Comparison of ENCODE assay signal across 8 cellular contexts in the genomic region with DNA sequence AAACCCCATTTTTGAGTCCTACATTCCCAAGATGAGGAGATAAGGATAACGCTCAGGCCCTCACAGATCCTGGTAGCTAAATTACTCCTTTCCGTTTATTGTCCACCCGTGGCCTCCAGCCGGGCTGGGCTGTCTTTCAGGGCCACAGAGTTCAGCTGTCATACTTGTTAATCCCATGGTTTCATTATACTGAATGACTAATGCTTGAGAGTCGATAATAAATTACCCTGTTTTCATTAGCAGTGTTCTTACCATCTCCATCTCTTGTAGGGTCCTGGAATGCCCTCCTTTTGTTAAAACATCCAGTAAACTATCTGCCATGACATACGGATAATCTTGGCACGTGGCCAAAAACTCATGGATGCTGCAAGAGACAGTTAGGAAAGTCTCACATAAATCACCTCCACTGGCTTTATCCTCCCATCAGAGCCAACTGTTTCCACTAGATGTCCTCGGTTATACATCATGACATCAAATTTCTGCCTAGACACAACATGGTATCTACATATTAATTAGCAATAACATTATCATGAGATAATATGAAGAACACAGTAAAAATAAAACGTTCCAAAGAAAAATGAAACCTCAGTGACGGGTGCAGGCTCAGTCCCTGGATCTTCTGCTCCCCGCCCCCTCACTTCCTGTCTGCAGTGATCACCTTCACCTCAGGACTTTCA. TPM values are rescaled to one million over a fixed set of nuclear protein-coding genes. Genes with fewer than 3 reads are reported as not detected.
DNase-seq lines count a peak whose midpoint lies in the region; ATAC-seq, FAIRE-seq and TF ChIP-seq lines count a peak whose summit lies in the region.

No MANE protein-coding gene starts in this region.

- TF ChIP-seq CTCF in MCF 10A (IDR thresholded peaks at IDR 0.05; ENCODE audit: unreplicated experiment) (no peak), mammary epithelial cell (conservative IDR thresholded peaks at IDR 0.05 in 1 of 2, IDR thresholded peaks at IDR 0.05 in 1 of 2; ENCODE audit: extremely low read depth in 1 of 2, insufficient read depth in 1 of 2, low read depth in 1 of 2, low read length in 2 of 2) (peak in 1 of 2 donors; percentile 37), endothelial cell of umbilical vein (IDR thresholded peaks at IDR 0.05; ENCODE audit: extremely low read depth in 1 of 2, insufficient read depth in 1 of 2, low read depth in 1 of 2, low read length in 2 of 2) (no peak)

- H3K79me2 ChIP-seq in mammary epithelial cell (ENCODE audit: insufficient read depth, low read length) (no peaks in the 10 kb centered on the region), endothelial cell of umbilical vein (ENCODE audit: control insufficient read depth, insufficient read depth, low read length) (no peaks in the 10 kb centered on the region)

- H3K27ac Mint-ChIP-seq in MCF 10A (ENCODE audit: low read depth, unreplicated experiment): no peak overlapping the region

- no peak for FAIRE-seq in endothelial cell of umbilical vein (lab: Jason Lieb, UNC)

- BruUV-seq in MCF 10A (replicated peaks; lab: Mats Ljungman, UMichigan) (no TSS peak), mammary epithelial cell (replicated peaks; lab: Mats Ljungman, UMichigan) (no TSS peak), endothelial cell of umbilical vein (replicated peaks; lab: Mats Ljungman, UMichigan) (no TSS peak)

- dilution Hi-C loops in mammary epithelial cell (cut with HindIII; ENCODE audit: low sequenced_read_pairs): no loop called here
- dilution Hi-C loops in endothelial cell of umbilical vein (cut with MboI; ENCODE audit: extremely low pct_ligation_motif_present, low sequenced_read_pairs): no loop called here

- WGBS in mammary epithelial cell (ENCODE audit: low coverage, missing lambda C conversion rate): 74% methylated on average over 11 of the region's 11 CpGs

- in situ Hi-C loops in mammary epithelial cell (cut with MboI; ENCODE audit: low sequenced_read_pairs in 2 of 2): loop anchor here in 1 of 2 donors (10.0 kb wide), 1 partner anchor 109 kb away; no protein-coding TSS in a partner anchor

- no peak overlapping the region for H3K4me3 Mint-ChIP-seq in MCF 10A (ENCODE audit: unreplicated experiment)

- H3K4me3 ChIP-seq in mammary epithelial cell (replicated peaks in 1 of 3; ENCODE audit: insufficient read depth in 1 of 3, low read depth in 2 of 3, low read length in 3 of 3) (no peak overlapping the region), endothelial cell of umbilical vein (replicated peaks in 1 of 3; ENCODE audit: insufficient read depth in 1 of 3, low read depth in 1 of 3, low read length in 3 of 3) (no peak overlapping the region), skeletal muscle satellite cell (ENCODE audit: low read length) (no peak overlapping the region)

- no peak overlapping the region for H3K9ac ChIP-seq in mammary epithelial cell (ENCODE audit: insufficient read depth, low read length)
- H3K9ac ChIP-seq in endothelial cell of umbilical vein (replicated peaks; ENCODE audit: extremely low read depth, insufficient read depth, low read length): no peak overlapping the region
- no peak overlapping the region for H3K9ac ChIP-seq in skeletal muscle satellite cell (ENCODE audit: low read depth, low read length)

- peaks cover 65% of the 10 kb centered on the region for H3K36me3 Mint-ChIP-seq in MCF 10A (ENCODE audit: insufficient read depth, unreplicated experiment)

- no peaks in the 10 kb centered on the region for H3K27me3 Mint-ChIP-seq in MCF 10A (ENCODE audit: insufficient read depth, unreplicated experiment)

- H3K9me1 ChIP-seq in endothelial cell of umbilical vein (replicated peaks; ENCODE audit: control insufficient read depth, extremely low read depth, insufficient read depth, low read length): no peaks in the 10 kb centered on the region

- H3K36me3 ChIP-seq in mammary epithelial cell (ENCODE audit: insufficient read depth, low read length) (peaks cover 24% of the 10 kb centered on the region), endothelial cell of umbilical vein (ENCODE audit: control insufficient read depth in 2 of 2, extremely low read depth in 1 of 2, insufficient read depth in 2 of 2, low read length in 2 of 2) (peaks cover 6 to 17% of the 10 kb centered on the region in 2 experiments), skeletal muscle satellite cell (ENCODE audit: insufficient read depth, low read length) (peaks cover 59% of the 10 kb centered on the region)

- no peaks in the 10 kb centered on the region for H3K4me1 Mint-ChIP-seq in MCF 10A (ENCODE audit: insufficient read depth, unreplicated experiment)

- H3K9me3 Mint-ChIP-seq in MCF 10A (ENCODE audit: unreplicated experiment): no peaks in the 10 kb centered on the region

- H2AFZ ChIP-seq in mammary epithelial cell (ENCODE audit: low read depth, low read length) (no peak overlapping the region), endothelial cell of umbilical vein (ENCODE audit: low read depth, low read length) (no peak overlapping the region)

- H3K4me1 ChIP-seq in mammary epithelial cell (ENCODE audit: insufficient read depth, low read length) (no peaks in the 10 kb centered on the region), endothelial cell of umbilical vein (ENCODE audit: control insufficient read depth, extremely low read depth, insufficient read depth, low read length) (peaks cover 7% of the 10 kb centered on the region), skeletal muscle satellite cell (ENCODE audit: control insufficient read depth, insufficient read depth, low read length) (peaks cover 12% of the 10 kb centered on the region)

- H3K27me3 ChIP-seq in mammary epithelial cell (ENCODE audit: insufficient read depth, low read length): no peaks in the 10 kb centered on the region
- no peaks in the 10 kb centered on the region for H3K27me3 ChIP-seq in endothelial cell of umbilical vein (ENCODE audit: control insufficient read depth in 2 of 2, insufficient read depth in 2 of 2, low read length in 2 of 2)
- H3K27me3 ChIP-seq in skeletal muscle satellite cell (ENCODE audit: control insufficient read depth, insufficient read depth, low read length): no peaks in the 10 kb centered on the region

- H3K4me2 ChIP-seq in mammary epithelial cell (ENCODE audit: insufficient read depth, low read depth, low read length) (no peak overlapping the region), endothelial cell of umbilical vein (ENCODE audit: insufficient read depth, low read length) (no peak overlapping the region), skeletal muscle satellite cell (ENCODE audit: low read length) (peak overlapping the region; percentile 2)

- no peak for TF ChIP-seq POLR2A in endothelial cell of umbilical vein (IDR thresholded peaks at IDR 0.05; ENCODE audit: low read depth, low read length)

- H3K9me3 ChIP-seq in mammary epithelial cell (replicated peaks; ENCODE audit: insufficient read depth, low read length) (no peaks in the 10 kb centered on the region), endothelial cell of umbilical vein (replicated peaks; ENCODE audit: control insufficient read depth, insufficient read depth, low read length) (no peaks in the 10 kb centered on the region), skeletal muscle satellite cell (replicated peaks; ENCODE audit: low read length) (no peaks in the 10 kb centered on the region)

- H3K27ac ChIP-seq in mammary epithelial cell (ENCODE audit: insufficient read depth, low read depth, low read length) (no peak overlapping the region), endothelial cell of umbilical vein (ENCODE audit: insufficient read depth, low read depth, low read length) (no peak overlapping the region)

- ATAC-seq in HG02870 (IDR thresholded peaks at IDR 0.05; ENCODE audit: unreplicated experiment): no peak
- no peak for ATAC-seq in HG03460 (IDR thresholded peaks at IDR 0.05; ENCODE audit: unreplicated experiment)

- intact Hi-C loops in MCF 10A (cut with micrococcal nuclease): no loop called here
- intact Hi-C loops in mammary epithelial cell (cut with micrococcal nuclease): loop anchor here (1.0 to 10.0 kb wide), 2 partner anchors 109 to 342 kb away; no protein-coding TSS in a partner anchor
- intact Hi-C loops in endothelial cell of umbilical vein (cut with micrococcal nuclease): no loop called here

- POLR2A ChIA-PET in MCF 10A (lab: Yijun Ruan, JAX) (interaction anchor here (0.8 to 1.2 kb wide), 2 partner anchors 10 to 34 kb away, joined by 3 read pairs; no protein-coding TSS in a partner anchor), endothelial cell of umbilical vein (lab: Charles Lee) (no interaction called here)

- H4K20me1 ChIP-seq in mammary epithelial cell (ENCODE audit: insufficient read depth, low read length) (no peaks in the 10 kb centered on the region), endothelial cell of umbilical vein (replicated peaks; ENCODE audit: control insufficient read depth, extremely low read depth, insufficient read depth, low read length) (no peaks in the 10 kb centered on the region)

- CTCF ChIA-PET in MCF 10A (lab: Yijun Ruan, JAX): interaction anchor here (0.6 to 2.0 kb wide), 11 partner anchors 10 to 832 kb away, joined by 3 to 16 read pairs (median 5); a partner anchor contains a TSS
- CTCF ChIA-PET in mammary epithelial cell (lab: Charles Lee; ENCODE audit: low non-redundant PET): no interaction called here
- CTCF ChIA-PET in endothelial cell of umbilical vein (lab: Charles Lee): interaction anchor here (0.8 to 4.0 kb wide), 3 partner anchors 32 to 483 kb away, joined by 3 to 17 read pairs (median 4); a partner anchor contains a TSS

- peak; percentile 51 for DNase-seq in MCF 10A (ENCODE audit: unreplicated experiment)
- DNase-seq in mammary epithelial cell: no peak
- DNase-seq in RPMI7951 (ENCODE audit: low read depth): peak; percentile 55
- peak; percentile 46 for DNase-seq in endothelial cell of umbilical vein (ENCODE audit: low read depth, low spot score)
- DNase-seq in SKM-1 (lab: John Stamatoyannopoulos, UW; ENCODE audit: unreplicated experiment): no peak

RNA-seq across cellular contexts. Expression of a gene that starts 45.3 kb away (rescaled TPM):
- total RNA-seq in MCF 10A (2022) (75.9 and 76.4 TPM in 2 replicates), mammary epithelial cell (10 to 100 TPM; 22.3 to 69.7 TPM), endothelial cell of umbilical vein (69.1 and 78.0 TPM in 2 replicates)
- polyA plus RNA-seq in mammary epithelial cell (31.9 TPM), endothelial cell of umbilical vein (17.1 and 17.6 TPM in 2 replicates)
- polyA minus RNA-seq in mammary epithelial cell (34.9 TPM), endothelial cell of umbilical vein (33.1 and 35.4 TPM in 2 replicates)
- 45.1 and 64.5 TPM in 2 replicates for total RNA-seq in RPMI7951 (2014; rRNA removed; shearing (Covaris generic))
- polyA plus RNA-seq in endothelial cell of umbilical vein (2011; cell fraction: cytosol; rRNA removed): 36.4 and 36.5 TPM in 2 replicates
- polyA plus RNA-seq in endothelial cell of umbilical vein (2011; cell fraction: nucleus; rRNA removed): 45.3 and 55.6 TPM in 2 replicates
- 51.4 and 56.4 TPM in 2 replicates for polyA plus RNA-seq in endothelial cell of umbilical vein (2012)
- 26.6 TPM for polyA minus RNA-seq in endothelial cell of umbilical vein (2011; cell fraction: cytosol; rRNA and poly(A)+ RNA removed)
- 40.1 and 48.1 TPM in 2 replicates for polyA minus RNA-seq in endothelial cell of umbilical vein (2011; cell fraction: nucleus; rRNA and poly(A)+ RNA removed)
- total RNA-seq in skeletal muscle satellite cell (2012; rRNA removed): 24.0 and 26.6 TPM in 2 replicates

RNA-seq across cellular contexts. Expression of a gene that starts 57.1 kb away (rescaled TPM):
- 32.9 and 61.5 TPM in 2 replicates for total RNA-seq in MCF 10A (2022)
- total RNA-seq in mammary epithelial cell: 10 to 100 TPM in 1 of 2 donors, 1 to 10 TPM in 1; 8.2 to 16.3 TPM
- 1.9 TPM for polyA plus RNA-seq in mammary epithelial cell
- 0.57 TPM for polyA minus RNA-seq in mammary epithelial cell
- total RNA-seq in RPMI7951 (2014; rRNA removed; shearing (Covaris generic)): 15.9 and 24.6 TPM in 2 replicates
- total RNA-seq in endothelial cell of umbilical vein: 9.3 and 9.7 TPM in 2 replicates
- polyA plus RNA-seq in endothelial cell of umbilical vein: 3.5 and 3.9 TPM in 2 replicates
- 1.7 and 2.3 TPM in 2 replicates for polyA plus RNA-seq in endothelial cell of umbilical vein (2011; cell fraction: cytosol; rRNA removed)
- 6.4 and 8.1 TPM in 2 replicates for polyA plus RNA-seq in endothelial cell of umbilical vein (2011; cell fraction: nucleus; rRNA removed)
- 11.3 and 26.4 TPM in 2 replicates for polyA plus RNA-seq in endothelial cell of umbilical vein (2012)
- polyA minus RNA-seq in endothelial cell of umbilical vein: 9.0 and 12.6 TPM in 2 replicates
- polyA minus RNA-seq in endothelial cell of umbilical vein (2011; cell fraction: cytosol; rRNA and poly(A)+ RNA removed): 12.3 TPM
- 2.9 and 9.4 TPM in 2 replicates for polyA minus RNA-seq in endothelial cell of umbilical vein (2011; cell fraction: nucleus; rRNA and poly(A)+ RNA removed)
- total RNA-seq in skeletal muscle satellite cell (2012; rRNA removed): 57.0 and 57.7 TPM in 2 replicates

Comparison
In these comparisons a context has a peak if more than half of its experiments do, and no peak if none do; other contexts are left out.
1. DNase-seq: peak in MCF 10A (single experiment), RPMI7951 (single experiment) and endothelial cell of umbilical vein (single experiment); none in mammary epithelial cell (single experiment) and SKM-1 (single experiment).